In the genomic region with DNA sequence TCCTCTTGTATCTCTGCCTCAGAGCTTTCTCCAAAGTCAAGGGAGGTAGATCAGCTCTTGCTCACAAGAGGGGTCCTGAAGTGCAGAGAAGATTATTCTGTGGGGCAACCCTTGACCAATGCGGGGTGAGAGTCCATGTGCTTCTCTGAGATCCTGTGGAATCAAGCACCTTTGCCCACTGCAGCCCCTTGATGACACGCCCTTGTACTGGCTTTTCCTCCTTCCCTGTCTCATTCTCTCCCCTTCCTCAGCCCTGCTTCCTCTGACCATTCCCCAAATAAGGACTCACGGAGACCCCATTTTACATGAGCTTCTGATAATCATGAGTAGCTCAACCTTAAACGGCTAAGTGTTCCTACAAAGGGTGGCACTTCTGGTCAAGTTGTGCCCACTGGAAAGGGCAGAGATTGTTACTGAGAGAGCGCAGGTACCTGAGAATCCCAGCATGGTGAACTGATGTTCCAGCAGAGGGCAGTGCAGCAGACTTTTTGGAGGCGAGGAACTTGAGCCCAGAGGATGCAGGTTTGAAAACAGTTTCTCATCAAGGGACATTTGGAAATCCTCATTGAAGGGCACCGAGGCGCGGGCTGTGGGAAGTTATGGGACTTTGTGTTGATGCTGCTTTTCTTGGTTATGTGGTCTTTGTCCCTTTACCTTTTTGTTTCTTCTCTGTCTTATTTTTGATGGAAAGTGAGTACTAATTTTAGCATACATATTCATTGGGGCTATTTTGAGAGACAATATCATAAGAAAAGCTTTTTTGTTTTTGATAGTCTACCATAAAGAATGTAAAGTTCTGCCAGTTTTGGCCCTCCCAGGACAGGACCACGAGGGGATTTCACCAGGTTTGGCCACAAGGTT, we compare ENCODE assay signal across 9 cellular contexts.
DNase-seq lines count a peak whose midpoint lies in the region; TF ChIP-seq lines count a peak whose summit lies in the region.
"Had no signal": no experiment of that assay in that cellular context is flagged by ENCODE, and none has a peak within 500 bp of the region (broad histone marks: within the 10 kb centered on the region; RNA-seq: fewer than 3 reads in every experiment).

No MANE protein-coding gene starts in this region.

- peak; percentile 40 to 54 for DNase-seq in NCI-H2081 (lab: John Stamatoyannopoulos, UW)
- no peak for DNase-seq in NCI-H2081 treated with DMSO at 0.1 percent for 48 hours (lab: John Stamatoyannopoulos, UW)
- DNase-seq in HFF-Myc (ENCODE audit: extremely low read depth, low read depth), result peak; percentile 6
- peak; percentile 0 to 83 (median 54) for DNase-seq in NCI-H1417 (lab: John Stamatoyannopoulos, UW)
- DNase-seq in activated CD4-positive, alpha-beta T cell treated with anti-CD3 and anti-CD28 coated beads, Interleukin-2, amount 50 U/mL, for 1 hour, result peak; percentile 5
- peak; percentile 80 for DNase-seq in fibroblast of mammary gland (ENCODE audit: low read depth)
- DNase-seq in neural crest cell (ENCODE audit: low read depth, low spot score), result peak; percentile 60
- DNase-seq in NCI-H2227 (lab: John Stamatoyannopoulos, UW; ENCODE audit: unreplicated experiment), result no peak

- H3K4me3 ChIP-seq in HFF-Myc (replicated peaks; ENCODE audit: low read depth, low read length) (no peak overlapping the region), fibroblast of mammary gland (ENCODE audit: control insufficient read depth, low read depth, low read length) (no peak overlapping the region)

- H3K4me1 Mint-ChIP-seq in neural crest cell, result no peaks in the 10 kb centered on the region

- TF ChIP-seq CTCF in HFF-Myc (IDR thresholded peaks at IDR 0.05; ENCODE audit: low read depth, low read length, missing control alignments) (peak; percentile 56), fibroblast of mammary gland (conservative IDR thresholded peaks at IDR 0.05; ENCODE audit: control insufficient read depth, insufficient read depth, low read depth, low read length) (peak; percentile 89), neural crest cell (conservative IDR thresholded peaks at IDR 0.05) (peak; percentile 77)

- no peak overlapping the region for H3K4me3 Mint-ChIP-seq in neural crest cell
- H3K4me3 Mint-ChIP-seq: CD4-positive, CD25-positive, alpha-beta regulatory T cell had no signal

- no peak overlapping the region for H3K27ac Mint-ChIP-seq in neural crest cell (ENCODE audit: unreplicated experiment)
- H3K27ac Mint-ChIP-seq: CD4-positive, CD25-positive, alpha-beta regulatory T cell had no signal

- no peaks in the 10 kb centered on the region for H3K36me3 Mint-ChIP-seq in neural crest cell (ENCODE audit: low read depth)
- H3K36me3 Mint-ChIP-seq: CD4-positive, CD25-positive, alpha-beta regulatory T cell had no signal

- H3K27me3 Mint-ChIP-seq in neural crest cell (ENCODE audit: low read depth), result no peaks in the 10 kb centered on the region
- H3K27me3 Mint-ChIP-seq: CD4-positive, CD25-positive, alpha-beta regulatory T cell had no signal

- peaks cover 4% of the 10 kb centered on the region for H3K9me3 Mint-ChIP-seq in neural crest cell
- H3K9me3 Mint-ChIP-seq: CD4-positive, CD25-positive, alpha-beta regulatory T cell had no signal

Comparison
In these comparisons a context has a peak if more than half of its experiments do, and no peak if none do; other contexts are left out.
1. DNase-seq: peak in NCI-H2081 (2 of 2), HFF-Myc (single experiment), NCI-H1417 (3 of 3), activated CD4-positive, alpha-beta T cell treated with anti-CD3 and anti-CD28 coated beads, Interleukin-2, amount 50 U/mL, for 1 hour (single experiment), fibroblast of mammary gland (single experiment) and neural crest cell (single experiment); none in NCI-H2081 treated with DMSO at 0.1 percent for 48 hours (single experiment) and NCI-H2227 (single experiment).
2. Peak in every context shown above with its lines, with median percentiles within 50 percentile points of each other: CTCF ChIP-seq.